7 cellular contexts compared by ENCODE assay signal in the genomic region with DNA sequence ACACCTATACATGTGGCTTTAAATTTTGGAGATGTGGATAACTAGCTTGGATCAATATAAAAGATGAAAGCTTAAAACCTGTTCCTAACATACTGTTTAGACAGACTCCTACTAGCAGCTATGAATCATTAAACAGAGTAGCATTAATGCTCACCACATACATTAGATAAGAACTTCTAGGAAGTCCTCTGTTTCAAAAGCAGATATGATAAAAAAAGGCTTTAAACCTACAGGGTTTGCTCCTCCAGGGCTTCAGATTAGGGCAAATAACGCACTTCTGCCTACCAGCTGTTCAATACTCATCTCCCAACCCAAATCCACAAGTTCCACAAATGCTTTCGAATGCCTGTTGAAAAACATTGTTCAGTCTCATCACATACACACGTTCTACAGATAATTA. TPM values are rescaled to one million over a fixed set of nuclear protein-coding genes. Genes with fewer than 3 reads are reported as not detected.
DNase-seq lines count a peak whose midpoint lies in the region; ATAC-seq and TF ChIP-seq lines count a peak whose summit lies in the region.

No MANE protein-coding gene starts in this region.

- H3K18ac ChIP-seq in H9 (ENCODE audit: insufficient read length, low read depth, low read length), result no peak overlapping the region

- H3T11ph ChIP-seq in H9 (ENCODE audit: low read length), result no peak overlapping the region

- H4K91ac ChIP-seq in H9 (ENCODE audit: insufficient read length, low read depth, low read length), result no peak overlapping the region

- H3K4me1 Mint-ChIP-seq in H9 (peaks cover 10 to 24% of the 10 kb centered on the region in 2 experiments), progenitor cell of endocrine pancreas (ENCODE audit: low read depth) (peaks cover 33% of the 10 kb centered on the region)

- TF ChIP-seq CTCF in H9 (conservative IDR thresholded peaks at IDR 0.05) (no peak), RWPE2 (IDR thresholded peaks at IDR 0.05; ENCODE audit: poor library complexity, severe bottlenecking) (no peak), progenitor cell of endocrine pancreas (IDR thresholded peaks at IDR 0.05; ENCODE audit: unreplicated experiment) (no peak)

- H3K56ac ChIP-seq in H9 (ENCODE audit: insufficient read length, low read depth, low read length), result no peak overlapping the region

- H3K27ac Mint-ChIP-seq in H9 (peak overlapping the region in 1 of 3 experiments; percentile 19; a peak in 1 of 7 replicates), progenitor cell of endocrine pancreas (peak overlapping the region; percentile 73)

- no peak overlapping the region for H4K8ac ChIP-seq in H9 (replicated peaks; ENCODE audit: insufficient read length, low read depth, low read length)

- peaks cover 5% of the 10 kb centered on the region for H3K79me1 ChIP-seq in H9 (ENCODE audit: insufficient read depth, low read depth, low read length, poor library complexity, severe bottlenecking)

- H4K5ac ChIP-seq in H9 (ENCODE audit: insufficient read length, low read depth, low read length), result no peak overlapping the region

- H2BK20ac ChIP-seq in H9 (ENCODE audit: low read depth, low read length, poor library complexity, severe bottlenecking), result no peak overlapping the region

- H3K27me3 Mint-ChIP-seq in H9 (ENCODE audit: low read depth) (no peaks in the 10 kb centered on the region), progenitor cell of endocrine pancreas (peaks cover 5% of the 10 kb centered on the region)

- H2BK120ac ChIP-seq in H9 (ENCODE audit: low read depth, low read length, poor library complexity, severe bottlenecking), result no peak overlapping the region

- H3K4me3 ChIP-seq in RWPE2 (ENCODE audit: severe bottlenecking) (peak overlapping the region; percentile 100), esophagus (ENCODE audit: low read depth in 1 of 2, low read length in 2 of 2) (peak overlapping the region; percentile 3 to 76)

- H2AFZ ChIP-seq in H9 (ENCODE audit: low read length), result no peak overlapping the region

- peak overlapping the region; percentile 77 for H3K9ac ChIP-seq in H9 (ENCODE audit: extremely low read depth, insufficient read length, low read length)

- no peak overlapping the region for H2BK12ac ChIP-seq in H9 (ENCODE audit: insufficient read length, low read depth, low read length)

- no peak overlapping the region for H3K4ac ChIP-seq in H9 (ENCODE audit: low read depth, low read length)

- no peaks in the 10 kb centered on the region for H3K23me2 ChIP-seq in H9 (ENCODE audit: insufficient read length, low read depth, low read length, poor library complexity, severe bottlenecking)

- H2BK5ac ChIP-seq in H9 (ENCODE audit: insufficient read length, low read length), result no peak overlapping the region

- H3K36me3 ChIP-seq in RWPE2 (ENCODE audit: low read depth) (no peaks in the 10 kb centered on the region), esophagus (ENCODE audit: control insufficient read depth in 2 of 2, insufficient read depth in 2 of 2, low read length in 1 of 2) (no peaks in the 10 kb centered on the region)

- H3K4me1 ChIP-seq in H9 (ENCODE audit: insufficient read depth, low read length) (peaks cover 3% of the 10 kb centered on the region), RWPE2 (ENCODE audit: insufficient read depth, poor library complexity, severe bottlenecking) (peaks cover 26% of the 10 kb centered on the region), esophagus (ENCODE audit: control insufficient read depth in 2 of 2, insufficient read depth in 2 of 2, low read length in 1 of 2) (peaks cover 0 to 3% of the 10 kb centered on the region in 2 donors)

- no peak overlapping the region for H3K23ac ChIP-seq in H9 (ENCODE audit: insufficient read length, low read depth, low read length)

- H3K27ac ChIP-seq in H9 (ENCODE audit: insufficient read length, low read depth, low read length) (no peak overlapping the region), RWPE2 (ENCODE audit: poor library complexity, severe bottlenecking) (peak overlapping the region; percentile 51), esophagus (ENCODE audit: low read depth in 2 of 2, low read length in 1 of 2) (no peak overlapping the region)

- peak overlapping the region; percentile 85 for H3K4me2 ChIP-seq in H9 (ENCODE audit: insufficient read depth, insufficient read length, low read length)

- H3K9me3 Mint-ChIP-seq in H9 (no peaks in the 10 kb centered on the region), progenitor cell of endocrine pancreas (ENCODE audit: low read depth) (no peaks in the 10 kb centered on the region)

- no peaks in the 10 kb centered on the region for H3K36me3 Mint-ChIP-seq in H9 (ENCODE audit: insufficient read depth in 1 of 3, low read depth in 3 of 3)
- no peaks in the 10 kb centered on the region for H3K36me3 Mint-ChIP-seq in progenitor cell of endocrine pancreas (ENCODE audit: insufficient read depth)

- H4K20me1 ChIP-seq in H9 (ENCODE audit: control insufficient read depth, insufficient read depth, insufficient read length), result no peaks in the 10 kb centered on the region

- no peak for DNase-seq in H9
- no peak for DNase-seq in RWPE2 (ENCODE audit: low spot score)
- DNase-seq in progenitor cell of endocrine pancreas (ENCODE audit: low spot score, unreplicated experiment), result no peak
- DNase-seq in amygdala (lab: John Stamatoyannopoulos, UW), result no peak
- DNase-seq in SKM-1 (lab: John Stamatoyannopoulos, UW; ENCODE audit: unreplicated experiment), result no peak

- H3K27me3 ChIP-seq in H9 (ENCODE audit: insufficient read depth, low read length), result no peaks in the 10 kb centered on the region
- H3K27me3 ChIP-seq in RWPE2 (ENCODE audit: insufficient read depth, poor library complexity, severe bottlenecking), result no peaks in the 10 kb centered on the region
- H3K27me3 ChIP-seq in esophagus (ENCODE audit: control insufficient read depth in 1 of 2, insufficient read depth in 2 of 2, low read length in 2 of 2), result no peaks in the 10 kb centered on the region

- H3K4me3 Mint-ChIP-seq in H9 (no peak overlapping the region; a peak in 4 of 5 replicates), progenitor cell of endocrine pancreas (ENCODE audit: low read depth) (peak overlapping the region; percentile 80)

- no peak overlapping the region for H2BK15ac ChIP-seq in H9 (ENCODE audit: low read depth, low read length)

- peaks cover 40% of the 10 kb centered on the region; the same call in 1 of the 2 replicates for H3K79me2 ChIP-seq in H9 (ENCODE audit: insufficient read depth, low read length)

- no peak overlapping the region for H3K14ac ChIP-seq in H9 (ENCODE audit: insufficient read depth, low read length)

- H3K9me3 ChIP-seq in H9 (ENCODE audit: control insufficient read depth, low read depth, low read length) (no peaks in the 10 kb centered on the region), RWPE2 (ENCODE audit: severe bottlenecking) (no peaks in the 10 kb centered on the region), esophagus (ENCODE audit: control insufficient read depth in 2 of 2, insufficient read depth in 1 of 2, low read depth in 1 of 2, low read length in 1 of 2) (no peaks in the 10 kb centered on the region)

- H2AK5ac ChIP-seq in H9 (ENCODE audit: insufficient read length, low read length), result no peak overlapping the region

- no CpG with 5 or more reads among the region's 3 CpGs for WGBS in H9 (ENCODE audit: extremely low coverage, insufficient read length, low lambda C conversion rate)
- 8 to 13% methylated on average over 3 of the region's 3 CpGs for WGBS in esophagus, 2 donors

- ATAC-seq in RWPE2 (ENCODE audit: low read depth) (peak; percentile 37; the same call in 2 of the 3 replicates), GM18511 (IDR thresholded peaks at IDR 0.05; ENCODE audit: unreplicated experiment) (no peak)

RNA-seq across cellular contexts. Expression of gene REPS1, which starts 1.5 kb away (rescaled TPM):
- total RNA-seq in H9 (2021) (68.3 and 74.4 TPM in 2 replicates), progenitor cell of endocrine pancreas (60.3 and 64.3 TPM in 2 replicates)
- polyA plus RNA-seq in esophagus, result 10 to 100 TPM; 24.8 to 25.1 TPM

RNA-seq across cellular contexts. Expression of gene ABRACL, which starts 42.0 kb away (rescaled TPM):
- total RNA-seq in H9 (2021), result 121 and 123 TPM in 2 replicates
- polyA plus RNA-seq in esophagus, result 10 to 100 TPM; 54.0 to 58.9 TPM
- 71.6 and 80.1 TPM in 2 replicates for total RNA-seq in progenitor cell of endocrine pancreas
